21 cellular contexts compared by ENCODE assay signal in genomic region chr2:84686783-84687442, GRCh38.
DNase-seq lines count a peak whose midpoint lies in the region; ATAC-seq, FAIRE-seq and TF ChIP-seq lines count a peak whose summit lies in the region.
"Had no signal": no experiment of that assay in that cellular context is flagged by ENCODE, and none has a peak within 500 bp of the region (broad histone marks: within the 10 kb centered on the region; RNA-seq: fewer than 3 reads in every experiment).

No MANE protein-coding gene starts in this region.

- peak; percentile 18 for DNase-seq in DMS 273 (lab: John Stamatoyannopoulos, UW; ENCODE audit: unreplicated experiment)
- DNase-seq in DMS 273 treated with DMSO at 0.1 percent for 48 hours (lab: John Stamatoyannopoulos, UW), result no peak
- DNase-seq in left ventricle myocardium superior, result no peak
- DNase-seq in right cardiac atrium, result no peak
- peak; percentile 35 for DNase-seq in HepG2 (ENCODE audit: low spot score)
- no peak for DNase-seq in NCI-H1092 treated with DMSO at 0.1 percent for 48 hours (lab: John Stamatoyannopoulos, UW)
- DNase-seq: esophagus squamous epithelium; HCEC 1CT; NCI-H1436 treated with DMSO at 0.1 percent for 48 hours; NCI-H2171; NCI-H748 treated with DMSO at 0.1 percent for 48 hours; PC-3; SIG-M5; stimulated activated CD4-positive, alpha-beta T cell treated with anti-CD3 and anti-CD28 coated beads, Interleukin-4, amount 100 ng/mL, for 4 hours; upper lobe of right lung had no signal

- H3K27ac ChIP-seq in right cardiac atrium (ENCODE audit: low read length) (no peak overlapping the region), HepG2 (ENCODE audit: extremely low read length, insufficient read depth, low read length) (no peak overlapping the region)
- H3K27ac ChIP-seq: 22Rv1, body of pancreas, esophagus squamous epithelium, gastroesophageal sphincter, upper lobe of right lung had no signal

- H3K9ac ChIP-seq in HepG2 (ENCODE audit: insufficient read depth, low read depth, low read length), result no peak overlapping the region

- POLR2A ChIA-PET in HepG2 (lab: Yijun Ruan, JAX), result no interaction called here

- H3K4me2 ChIP-seq in HepG2 (ENCODE audit: low read depth, low read length), result peak overlapping the region; percentile 29; the same call in 1 of the 2 replicates

- 50% methylated on average over 5 of the region's 5 CpGs for WGBS in right cardiac atrium
- 12% methylated on average over 5 of the region's 5 CpGs for WGBS in HepG2 (ENCODE audit: low lambda C conversion rate)

- no peaks in the 10 kb centered on the region for H3K79me2 ChIP-seq in HepG2 (ENCODE audit: insufficient read depth, low read length)

- TF ChIP-seq POLR2A in HepG2 (IDR thresholded peaks at IDR 0.05; ENCODE audit: insufficient read depth in 1 of 2, low read depth in 2 of 2, low read length in 2 of 2), result no peak

- no peak overlapping the region for H2AFZ ChIP-seq in HepG2 (ENCODE audit: low read length)

- ATAC-seq in left ventricle myocardium superior (peak; percentile 69), right cardiac atrium (no peak), HepG2 (peak; percentile 45; the same call in 1 of the 3 replicates), HG02642 (IDR thresholded peaks at IDR 0.05; ENCODE audit: poor library complexity, unreplicated experiment) (no peak), HG03108 (IDR thresholded peaks at IDR 0.05; ENCODE audit: unreplicated experiment) (no peak)
- ATAC-seq: body of pancreas, gastroesophageal sphincter, PC-3, upper lobe of right lung had no signal

- no peaks in the 10 kb centered on the region for H3K36me3 ChIP-seq in HepG2 (replicated peaks in 1 of 2; ENCODE audit: control insufficient read depth in 1 of 2, insufficient read depth in 2 of 2, low read length in 2 of 2)
- H3K36me3 ChIP-seq: esophagus squamous epithelium, gastroesophageal sphincter, upper lobe of right lung had no signal

- no peaks in the 10 kb centered on the region for H4K20me1 ChIP-seq in HepG2 (ENCODE audit: insufficient read depth, low read length)

- H3K9me3 ChIP-seq in right cardiac atrium (ENCODE audit: control insufficient read depth, low read length) (no peaks in the 10 kb centered on the region), HepG2 (ENCODE audit: low read length) (no peaks in the 10 kb centered on the region)
- H3K9me3 ChIP-seq: body of pancreas, esophagus squamous epithelium, gastroesophageal sphincter, upper lobe of right lung had no signal

- in situ Hi-C loops in HepG2 (cut with HindIII; ENCODE audit: extremely low pct_ligation_motif_present, low pct_unique_long_range_greater_than_20kb), result no loop called here

- no peak for FAIRE-seq in HepG2 (lab: Jason Lieb, UNC)
- FAIRE-seq: D721Med had no signal

- no TSS peak for BruUV-seq in HepG2 (replicated peaks; lab: Mats Ljungman, UMichigan)

- H3K4me3 ChIP-seq in right cardiac atrium (ENCODE audit: low read length), result no peak overlapping the region
- H3K4me3 ChIP-seq in HepG2 (replicated peaks in 1 of 3; ENCODE audit: insufficient read depth in 1 of 3, low read depth in 2 of 3, low read length in 3 of 3), result no peak overlapping the region
- H3K4me3 ChIP-seq: body of pancreas, esophagus squamous epithelium, gastroesophageal sphincter, upper lobe of right lung had no signal

- no peaks in the 10 kb centered on the region for H3K27me3 ChIP-seq in right cardiac atrium (ENCODE audit: control insufficient read depth, insufficient read depth)
- H3K27me3 ChIP-seq in HepG2 (ENCODE audit: control insufficient read depth in 1 of 2, insufficient read depth in 2 of 2, low read length in 2 of 2), result peaks cover 0 to 1% of the 10 kb centered on the region in 2 experiments; a peak in 2 of 5 replicates
- H3K27me3 ChIP-seq: body of pancreas, esophagus squamous epithelium, gastroesophageal sphincter, upper lobe of right lung had no signal

- TF ChIP-seq EP300 in HepG2 (IDR thresholded peaks at IDR 0.05; ENCODE audit: low read depth in 2 of 2, low read length in 2 of 2) (no peak), HepG2 (CRISPR knock-in tag; IDR thresholded peaks at IDR 0.05; ENCODE audit: borderline replicate concordance) (no peak)

- no peak for TF ChIP-seq CTCF in HepG2 (CRISPR knock-in tag; IDR thresholded peaks at IDR 0.05)

- CTCF ChIA-PET in HepG2 (lab: Yijun Ruan, JAX; ENCODE audit: low intra/inter-chr PET ratio, low total read pairs), result no interaction called here

- intact Hi-C loops in left ventricle myocardium superior (cut with micrococcal nuclease) (no loop called here), right cardiac atrium (cut with DNase I) (no loop called here), HepG2 (cut with micrococcal nuclease; ENCODE audit: unreplicated experiment) (loop anchor here (5.0 kb wide), 1 partner anchor 1030 kb away; no protein-coding TSS in a partner anchor)

- H3K4me1 ChIP-seq in right cardiac atrium (ENCODE audit: control insufficient read depth, insufficient read depth, low read length) (peaks cover 2% of the 10 kb centered on the region), HepG2 (ENCODE audit: insufficient read depth, low read length) (peaks cover 13% of the 10 kb centered on the region)
- H3K4me1 ChIP-seq: body of pancreas, esophagus squamous epithelium, gastroesophageal sphincter, upper lobe of right lung had no signal

- no peak for TF ChIP-seq RAD21 in HepG2 (CRISPR knock-in tag; IDR thresholded peaks at IDR 0.05)

TF ChIP-seq in HepG2, 621 proteins besides CTCF, POLR2A, EP300 and RAD21:
- no peak for TF ChIP-seq POLR2G (IDR thresholded peaks at IDR 0.05; ENCODE audit: low read depth, low read length)
- TF ChIP-seq SAFB2 (CRISPR knock-in tag; IDR thresholded peaks at IDR 0.05; ENCODE audit: borderline replicate concordance, low read depth), result no peak
- no peak for TF ChIP-seq DNMT1 (CRISPR knock-in tag; IDR thresholded peaks at IDR 0.05)
- TF ChIP-seq ADNP (CRISPR knock-in tag; IDR thresholded peaks at IDR 0.05), result no peak
- TF ChIP-seq ZNF563 (CRISPR knock-in tag; IDR thresholded peaks at IDR 0.05), result no peak
- TF ChIP-seq ZNF746 (CRISPR knock-in tag; IDR thresholded peaks at IDR 0.05), result no peak
- TF ChIP-seq ZNF652 (CRISPR knock-in tag; IDR thresholded peaks at IDR 0.05; ENCODE audit: borderline replicate concordance, low read depth), result no peak
- TF ChIP-seq PPARG (CRISPR knock-in tag; conservative IDR thresholded peaks at IDR 0.05), result no peak
- no peak for TF ChIP-seq RAD51 (IDR thresholded peaks at IDR 0.05; ENCODE audit: borderline replicate concordance)
- TF ChIP-seq, protein P1, sequence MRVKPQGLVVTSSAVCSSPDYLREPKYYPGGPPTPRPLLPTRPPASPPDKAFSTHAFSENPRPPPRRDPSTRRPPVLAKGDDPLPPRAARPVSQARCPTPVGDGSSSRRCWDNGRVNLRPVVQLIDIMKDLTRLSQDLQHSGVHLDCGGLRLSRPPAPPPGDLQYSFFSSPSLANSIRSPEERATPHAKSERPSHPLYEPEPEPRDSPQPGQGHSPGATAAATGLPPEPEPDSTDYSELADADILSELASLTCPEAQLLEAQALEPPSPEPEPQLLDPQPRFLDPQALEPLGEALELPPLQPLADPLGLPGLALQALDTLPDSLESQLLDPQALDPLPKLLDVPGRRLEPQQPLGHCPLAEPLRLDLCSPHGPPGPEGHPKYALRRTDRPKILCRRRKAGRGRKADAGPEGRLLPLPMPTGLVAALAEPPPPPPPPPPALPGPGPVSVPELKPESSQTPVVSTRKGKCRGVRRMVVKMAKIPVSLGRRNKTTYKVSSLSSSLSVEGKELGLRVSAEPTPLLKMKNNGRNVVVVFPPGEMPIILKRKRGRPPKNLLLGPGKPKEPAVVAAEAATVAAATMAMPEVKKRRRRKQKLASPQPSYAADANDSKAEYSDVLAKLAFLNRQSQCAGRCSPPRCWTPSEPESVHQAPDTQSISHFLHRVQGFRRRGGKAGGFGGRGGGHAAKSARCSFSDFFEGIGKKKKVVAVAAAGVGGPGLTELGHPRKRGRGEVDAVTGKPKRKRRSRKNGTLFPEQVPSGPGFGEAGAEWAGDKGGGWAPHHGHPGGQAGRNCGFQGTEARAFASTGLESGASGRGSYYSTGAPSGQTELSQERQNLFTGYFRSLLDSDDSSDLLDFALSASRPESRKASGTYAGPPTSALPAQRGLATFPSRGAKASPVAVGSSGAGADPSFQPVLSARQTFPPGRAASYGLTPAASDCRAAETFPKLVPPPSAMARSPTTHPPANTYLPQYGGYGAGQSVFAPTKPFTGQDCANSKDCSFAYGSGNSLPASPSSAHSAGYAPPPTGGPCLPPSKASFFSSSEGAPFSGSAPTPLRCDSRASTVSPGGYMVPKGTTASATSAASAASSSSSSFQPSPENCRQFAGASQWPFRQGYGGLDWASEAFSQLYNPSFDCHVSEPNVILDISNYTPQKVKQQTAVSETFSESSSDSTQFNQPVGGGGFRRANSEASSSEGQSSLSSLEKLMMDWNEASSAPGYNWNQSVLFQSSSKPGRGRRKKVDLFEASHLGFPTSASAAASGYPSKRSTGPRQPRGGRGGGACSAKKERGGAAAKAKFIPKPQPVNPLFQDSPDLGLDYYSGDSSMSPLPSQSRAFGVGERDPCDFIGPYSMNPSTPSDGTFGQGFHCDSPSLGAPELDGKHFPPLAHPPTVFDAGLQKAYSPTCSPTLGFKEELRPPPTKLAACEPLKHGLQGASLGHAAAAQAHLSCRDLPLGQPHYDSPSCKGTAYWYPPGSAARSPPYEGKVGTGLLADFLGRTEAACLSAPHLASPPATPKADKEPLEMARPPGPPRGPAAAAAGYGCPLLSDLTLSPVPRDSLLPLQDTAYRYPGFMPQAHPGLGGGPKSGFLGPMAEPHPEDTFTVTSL (CRISPR knock-in tag; IDR thresholded peaks at IDR 0.05; ENCODE audit: borderline replicate concordance), result no peak
- no peak for TF ChIP-seq ZNF354B (CRISPR knock-in tag; IDR thresholded peaks at IDR 0.05)
- TF ChIP-seq TAF1 (CRISPR knock-in tag; IDR thresholded peaks at IDR 0.05), result no peak
- no peak for TF ChIP-seq POLR2AphosphoS2 (IDR thresholded peaks at IDR 0.05; ENCODE audit: low read depth, low read length)
- no peak for TF ChIP-seq EEA1 (CRISPR knock-in tag; IDR thresholded peaks at IDR 0.05; ENCODE audit: borderline replicate concordance)

Comparison
In these comparisons a context has a peak if more than half of its experiments do, and no peak if none do; other contexts are left out.
1. DNase-seq: peak in DMS 273 (single experiment) and HepG2 (single experiment); none in DMS 273 treated with DMSO at 0.1 percent for 48 hours (single experiment), left ventricle myocardium superior (single experiment), right cardiac atrium (0 of 3) and NCI-H1092 treated with DMSO at 0.1 percent for 48 hours (single experiment).
2. ATAC-seq: peak in left ventricle myocardium superior (single experiment) and HepG2 (single experiment); none in right cardiac atrium (0 of 2), HG02642 (single experiment) and HG03108 (single experiment).